8 cellular contexts compared by ENCODE assay signal in genomic region chr10:97445722-97446639, GRCh38. TPM values are rescaled to one million over a fixed set of nuclear protein-coding genes. Genes with fewer than 3 reads are reported as not detected.
DNase-seq lines count a peak whose midpoint lies in the region; ATAC-seq and TF ChIP-seq lines count a peak whose summit lies in the region.

Gene EXOSC1, minus strand, starts transcription at chr10:97446006. Its CDS starts 21 bp downstream, at chr10:97445985.
Gene ZDHHC16, plus strand, starts transcription at chr10:97446175. Its CDS starts 5,501 bp downstream, at chr10:97451676.

- H3K27ac ChIP-seq in colonic mucosa: peak within 1 kb of the TSS; percentile 49
- peak within 1 kb of the TSS; percentile 64 for H3K27ac ChIP-seq in layer of hippocampus (ENCODE audit: low read depth, low read length)

- peak; percentile 97 for ATAC-seq in HG03460 (IDR thresholded peaks at IDR 0.05; ENCODE audit: unreplicated experiment)

- H3K4me1 ChIP-seq in colonic mucosa: peaks cover 12% of the 10 kb centered on the region

- H3K27me3 ChIP-seq in BJ (ENCODE audit: control insufficient read depth, insufficient read depth, low read length) (no peaks in the 10 kb centered on the region), colonic mucosa (no peaks in the 10 kb centered on the region), layer of hippocampus (ENCODE audit: control insufficient read depth, insufficient read depth, low read length) (no peaks in the 10 kb centered on the region)

- H3K36me3 ChIP-seq in BJ (ENCODE audit: control insufficient read depth, insufficient read depth, low read length): no peaks in the 10 kb centered on the region; the same call in 1 of the 2 replicates
- H3K36me3 ChIP-seq in colonic mucosa: no peaks in the 10 kb centered on the region

- POLR2A ChIA-PET in BJ (lab: Charles Lee): no interaction called here

- peak; percentile 30; the same call in 1 of the 2 replicates for TF ChIP-seq CTCF in BJ (IDR thresholded peaks at IDR 0.05; ENCODE audit: insufficient read depth, low read depth, low read length)
- no peak for TF ChIP-seq CTCF in colonic mucosa (IDR thresholded peaks at IDR 0.05)

- intact Hi-C loops in colonic mucosa (cut with DNase I): no loop called here

- H3K4me3 ChIP-seq in BJ (ENCODE audit: low read depth, low read length) (peak within 1 kb of the TSS; percentile 77), colonic mucosa (peak within 1 kb of the TSS; percentile 87)

- H3K9me3 ChIP-seq in colonic mucosa: no peaks in the 10 kb centered on the region

- DNase-seq in BJ (ENCODE audit: low read depth): peak; percentile 90
- DNase-seq in GM19240 (ENCODE audit: insufficient read length, low spot score): peak; percentile 96
- peak; percentile 89 to 94 for DNase-seq in NCI-H526 (lab: John Stamatoyannopoulos, UW)
- DNase-seq in activated CD4-positive, alpha-beta T cell treated with anti-CD3 and anti-CD28 coated beads for 48 hours: peak; percentile 95
- peak; percentile 96 for DNase-seq in colonic mucosa
- peak; percentile 84 for DNase-seq in stimulated activated CD4-positive, alpha-beta T cell treated with anti-CD3 and anti-CD28 coated beads, Interleukin-1b, Interleukin-23, amount 100 ng/mL, for 4 hours (ENCODE audit: low read depth in 2 of 2)

- H3K9ac ChIP-seq in colonic mucosa (ENCODE audit: low read depth in 2 of 2, low read length in 2 of 2): peak within 1 kb of the TSS; percentile 58 to 79

- CTCF ChIA-PET in BJ (lab: Yijun Ruan, JAX): interaction anchor here (1.6 kb wide), 1 partner anchor 12 kb away, joined by 4 read pairs; no protein-coding TSS in a partner anchor

RNA-seq across cellular contexts. Expression of gene EXOSC1, which starts in this region (rescaled TPM):
- 49.4 and 58.9 TPM in 2 replicates for polyA plus RNA-seq in BJ (2011; rRNA removed)
- 19.3 and 31.3 TPM in 2 replicates for polyA minus RNA-seq in BJ (2011; rRNA and poly(A)+ RNA removed)
- total RNA-seq in colonic mucosa: 10 to 100 TPM; 22.5 to 35.5 TPM

RNA-seq across cellular contexts. Expression of gene ZDHHC16, which starts in this region (rescaled TPM):
- 89.3 and 101 TPM in 2 replicates for polyA plus RNA-seq in BJ (2011; rRNA removed)
- polyA minus RNA-seq in BJ (2011; rRNA and poly(A)+ RNA removed): 64.7 and 95.9 TPM in 2 replicates
- total RNA-seq in colonic mucosa: 10 to 100 TPM; 31.4 to 57.0 TPM

Comparison
In these comparisons a context has a peak if more than half of its experiments do, and no peak if none do; other contexts are left out.
1. Peak in every context shown above with its lines: DNase-seq, ATAC-seq, H3K4me3 ChIP-seq and H3K27ac ChIP-seq.